Comparison of ENCODE assay signal across 9 cellular contexts in the genomic region with DNA sequence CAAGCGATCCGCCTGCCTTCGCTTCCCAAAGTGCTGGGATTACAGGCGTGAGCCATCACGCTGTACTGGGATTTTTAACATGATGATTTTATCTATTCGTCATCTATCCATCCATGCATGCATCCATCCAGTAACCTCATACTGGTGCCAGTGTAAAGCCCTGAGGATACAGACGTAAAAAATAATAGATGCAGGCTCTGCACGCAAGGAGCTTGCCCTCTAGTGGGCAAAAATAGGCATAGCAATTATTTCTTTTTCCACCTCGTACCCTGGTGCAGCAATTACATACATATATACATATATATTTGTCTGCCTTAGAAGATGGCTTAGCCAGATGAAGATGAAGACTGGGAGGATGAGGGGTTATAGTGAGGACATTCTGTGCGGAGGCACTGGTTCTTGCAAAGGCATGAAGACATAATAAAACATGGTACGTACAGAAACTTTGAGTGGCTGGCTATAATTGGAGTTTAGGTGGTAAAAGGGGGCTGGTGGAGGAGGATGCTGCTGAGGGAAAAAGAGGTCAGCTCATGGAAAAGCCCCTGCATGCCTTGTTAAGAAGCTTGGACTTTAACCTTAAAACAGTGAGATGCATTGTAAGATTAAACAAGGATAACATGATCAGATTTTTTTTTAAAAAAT. TPM values are rescaled to one million over a fixed set of nuclear protein-coding genes. Genes with fewer than 3 reads are reported as not detected.
DNase-seq lines count a peak whose midpoint lies in the region; ATAC-seq and TF ChIP-seq lines count a peak whose summit lies in the region.
"Had no signal": no experiment of that assay in that cellular context is flagged by ENCODE, and none has a peak within 500 bp of the region (broad histone marks: within the 10 kb centered on the region; RNA-seq: fewer than 3 reads in every experiment).

No MANE protein-coding gene starts in this region.

- CTCF ChIA-PET in activated CD4-positive, alpha-beta T cell treated with anti-CD3 and anti-CD28 coated beads for 36 hours (lab: Charles Lee): interaction anchor here (0.6 to 6.8 kb wide), 16 partner anchors 8 to 81 kb away, joined by 3 to 125 read pairs (median 4); no protein-coding TSS in a partner anchor

- DNase-seq in activated CD4-positive, alpha-beta T cell treated with anti-CD3 and anti-CD28 coated beads for 36 hours: peak; percentile 14
- DNase-seq in activated CD4-positive, alpha-beta T cell treated with anti-CD3 and anti-CD28 coated beads, Interleukin-2, amount 50 U/mL, for 4 hours: no peak
- DNase-seq in NCI-H526 treated with DMSO at 0.1 percent for 48 hours (lab: John Stamatoyannopoulos, UW) (peak; percentile 76), astrocyte of the spinal cord (ENCODE audit: low read depth, low spot score) (peak; percentile 62), inferior parietal cortex (ENCODE audit: extremely low spot score) (peak; percentile 72), superior temporal gyrus (ENCODE audit: extremely low spot score) (peak; percentile 80)

- no peak overlapping the region for H3K27ac Mint-ChIP-seq in activated CD4-positive, alpha-beta T cell treated with anti-CD3 and anti-CD28 coated beads for 36 hours
- H3K27ac Mint-ChIP-seq: activated naive CD4-positive, alpha-beta T cell treated with anti-CD3 and anti-CD28 coated beads, Interleukin-2, amount 50 U/mL, for 24 hours had no signal

- H3K36me3 Mint-ChIP-seq in activated CD4-positive, alpha-beta T cell treated with anti-CD3 and anti-CD28 coated beads for 36 hours (ENCODE audit: low read depth): no peaks in the 10 kb centered on the region
- H3K36me3 Mint-ChIP-seq: activated naive CD4-positive, alpha-beta T cell treated with anti-CD3 and anti-CD28 coated beads, Interleukin-2, amount 50 U/mL, for 24 hours had no signal

- TF ChIP-seq CTCF in astrocyte of the spinal cord (IDR thresholded peaks at IDR 0.05; ENCODE audit: low read depth, low read length): peak; percentile 83

- in situ Hi-C loops in astrocyte of the spinal cord (cut with HindIII; ENCODE audit: low sequenced_read_pairs): no loop called here

- H3K4me3 Mint-ChIP-seq in activated CD4-positive, alpha-beta T cell treated with anti-CD3 and anti-CD28 coated beads for 36 hours: no peak overlapping the region
- H3K4me3 Mint-ChIP-seq: activated naive CD4-positive, alpha-beta T cell treated with anti-CD3 and anti-CD28 coated beads, Interleukin-2, amount 50 U/mL, for 24 hours had no signal

- no peaks in the 10 kb centered on the region for H3K9me3 Mint-ChIP-seq in activated CD4-positive, alpha-beta T cell treated with anti-CD3 and anti-CD28 coated beads for 36 hours (ENCODE audit: low read depth)
- H3K9me3 Mint-ChIP-seq: activated naive CD4-positive, alpha-beta T cell treated with anti-CD3 and anti-CD28 coated beads, Interleukin-2, amount 50 U/mL, for 24 hours had no signal

- ATAC-seq in activated CD4-positive, alpha-beta T cell treated with anti-CD3 and anti-CD28 coated beads for 36 hours: peak; percentile 74
- peak; percentile 67 for ATAC-seq in HG02678 (IDR thresholded peaks at IDR 0.05; ENCODE audit: unreplicated experiment)
- ATAC-seq in GM21423 (IDR thresholded peaks at IDR 0.05; ENCODE audit: unreplicated experiment): no peak

- intact Hi-C loops in activated CD4-positive, alpha-beta T cell treated with anti-CD3 and anti-CD28 coated beads for 36 hours (cut with DNase I, micrococcal nuclease): loop anchor here (1.0 to 10.0 kb wide), 5 partner anchors 43 to 480 kb away; no protein-coding TSS in a partner anchor

- POLR2A ChIA-PET in activated CD4-positive, alpha-beta T cell treated with anti-CD3 and anti-CD28 coated beads for 36 hours (lab: Charles Lee): no interaction called here

- H3K27me3 Mint-ChIP-seq in activated CD4-positive, alpha-beta T cell treated with anti-CD3 and anti-CD28 coated beads for 36 hours: peaks cover 3% of the 10 kb centered on the region
- H3K27me3 Mint-ChIP-seq: activated naive CD4-positive, alpha-beta T cell treated with anti-CD3 and anti-CD28 coated beads, Interleukin-2, amount 50 U/mL, for 24 hours had no signal

- H3K4me3 ChIP-seq in astrocyte of the spinal cord (ENCODE audit: low read depth, low read length): no peak overlapping the region

- no peaks in the 10 kb centered on the region for H3K4me1 Mint-ChIP-seq in activated CD4-positive, alpha-beta T cell treated with anti-CD3 and anti-CD28 coated beads for 36 hours
- H3K4me1 Mint-ChIP-seq: activated naive CD4-positive, alpha-beta T cell treated with anti-CD3 and anti-CD28 coated beads, Interleukin-2, amount 50 U/mL, for 24 hours had no signal

RNA-seq across cellular contexts. Expression of a gene that starts 19.6 kb away (rescaled TPM):
- total RNA-seq in activated CD4-positive, alpha-beta T cell treated with anti-CD3 and anti-CD28 coated beads for 36 hours: 10 to 100 TPM; 38.3 to 65.4 TPM

RNA-seq across cellular contexts. Expression of a gene that starts 44.6 kb away (rescaled TPM):
- 10 to 100 TPM; 15.9 to 25.1 TPM for total RNA-seq in activated CD4-positive, alpha-beta T cell treated with anti-CD3 and anti-CD28 coated beads for 36 hours

Comparison
In these comparisons a context has a peak if more than half of its experiments do, and no peak if none do; other contexts are left out.
1. DNase-seq: peak in activated CD4-positive, alpha-beta T cell treated with anti-CD3 and anti-CD28 coated beads for 36 hours (single experiment), NCI-H526 treated with DMSO at 0.1 percent for 48 hours (single experiment), astrocyte of the spinal cord (single experiment), inferior parietal cortex (single experiment) and superior temporal gyrus (single experiment); none in activated CD4-positive, alpha-beta T cell treated with anti-CD3 and anti-CD28 coated beads, Interleukin-2, amount 50 U/mL, for 4 hours (0 of 2).